Comparison of ENCODE assay signal across 11 cellular contexts in genomic region chr2:161570424-161571050, GRCh38. TPM values are rescaled to one million over a fixed set of nuclear protein-coding genes. Genes with fewer than 3 reads are reported as not detected.
DNase-seq lines count a peak whose midpoint lies in the region; ATAC-seq and TF ChIP-seq lines count a peak whose summit lies in the region.
"Had no signal": no experiment of that assay in that cellular context is flagged by ENCODE, and none has a peak within 500 bp of the region (broad histone marks: within the 10 kb centered on the region; RNA-seq: fewer than 3 reads in every experiment).

No MANE protein-coding gene starts in this region.

- H3K4me3 ChIP-seq in fibroblast of the aortic adventitia (ENCODE audit: low read depth, low read length) = no peak overlapping the region
- H3K4me3 ChIP-seq: K562 had no signal

- no peaks in the 10 kb centered on the region for H3K4me1 Mint-ChIP-seq in Calu3 (ENCODE audit: low read depth, unreplicated experiment)

- no peak overlapping the region for H3K4me3 Mint-ChIP-seq in Calu3 (ENCODE audit: low read depth, unreplicated experiment)
- H3K4me3 Mint-ChIP-seq: activated T-cell treated with anti-CD3 and anti-CD28 coated beads, Interleukin-2, amount 50 U/mL, for 24 hours had no signal

- H3K27ac Mint-ChIP-seq in Calu3 (ENCODE audit: unreplicated experiment) = no peak overlapping the region

- DNase-seq in Calu3 = no peak
- peak; percentile 12 for DNase-seq in OCI-M1 (lab: John Stamatoyannopoulos, UW)
- no peak for DNase-seq in fibroblast of the aortic adventitia (ENCODE audit: low read depth)
- no peak for DNase-seq in kidney glomerular epithelial cell (lab: John Stamatoyannopoulos, UW)
- no peak for DNase-seq in NCI-H1105 treated with DMSO at 0.1 percent for 48 hours (lab: John Stamatoyannopoulos, UW)
- DNase-seq: activated T-cell treated with anti-CD3 and anti-CD28 coated beads, Interleukin-2, amount 50 U/mL, for 24 hours; NCI-H510A had no signal

- no peaks in the 10 kb centered on the region for H3K9me3 Mint-ChIP-seq in Calu3 (ENCODE audit: low read depth, unreplicated experiment)

- BruUV-seq in Calu3 (replicated peaks; lab: Mats Ljungman, UMichigan) = no TSS peak

- TF ChIP-seq CTCF in Calu3 (IDR thresholded peaks at IDR 0.05; ENCODE audit: unreplicated experiment) = peak; percentile 26
- peak; percentile 19 for TF ChIP-seq CTCF in fibroblast of the aortic adventitia (IDR thresholded peaks at IDR 0.05; ENCODE audit: insufficient read depth, low read length)

- H3K36me3 Mint-ChIP-seq in Calu3 (ENCODE audit: insufficient read depth, unreplicated experiment) = no peaks in the 10 kb centered on the region

- intact Hi-C loops in Calu3 (cut with micrococcal nuclease; ENCODE audit: unreplicated experiment) = no loop called here

- CTCF ChIA-PET in Calu3 (lab: Charles Lee) = no interaction called here

- H3K27me3 Mint-ChIP-seq in Calu3 (ENCODE audit: unreplicated experiment) = peaks cover 27% of the 10 kb centered on the region

- ATAC-seq in GM19351 (IDR thresholded peaks at IDR 0.05; ENCODE audit: unreplicated experiment) (peak; percentile 46), HG02981 (IDR thresholded peaks at IDR 0.05; ENCODE audit: unreplicated experiment) (no peak), GM19455 (IDR thresholded peaks at IDR 0.05; ENCODE audit: unreplicated experiment) (no peak)
- ATAC-seq: K562 had no signal

RNA-seq across cellular contexts. Expression of gene SLC4A10, which starts 53.7 kb away (rescaled TPM):
- 0.09 and 0.34 TPM in 2 replicates for total RNA-seq in Calu3 (2022)
- total RNA-seq in fibroblast of the aortic adventitia (ENCODE audit: low replicate concordance) = not detected in 2 replicates
- total RNA-seq: K562 had no signal
